Comparison of ENCODE assay signal across 1 cellular context in the genomic region with DNA sequence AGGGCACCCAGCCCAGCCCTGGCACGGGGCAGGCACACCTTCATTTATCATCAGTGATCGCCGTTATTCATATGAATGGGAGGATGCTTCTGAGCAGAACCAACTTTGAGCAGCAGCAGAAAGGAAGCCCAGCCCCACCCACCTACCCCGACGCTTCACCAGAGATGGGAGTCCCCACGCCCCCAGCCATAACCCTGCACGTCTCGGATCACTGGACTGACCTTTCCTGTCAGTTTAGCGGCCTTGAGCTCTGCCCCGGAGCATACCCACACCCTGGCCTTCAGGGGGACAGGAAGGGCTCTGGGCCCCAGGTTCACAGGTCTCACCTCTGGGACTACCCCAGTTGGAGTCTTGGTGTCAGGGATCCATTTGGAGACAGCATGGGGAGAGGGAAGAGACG.
A peak's percentile ranks its signal among the peaks of the same experiment; 100 is the strongest.
TF ChIP-seq lines count a peak whose summit lies in the region.

No MANE protein-coding gene starts in this region.

TF ChIP-seq in HepG2, 621 proteins besides CTCF, POLR2A, EP300 and RAD21:
- TF ChIP-seq KDM5B (CRISPR knock-in tag; IDR thresholded peaks at IDR 0.05; ENCODE audit: borderline replicate concordance) (no peak), ZSCAN25 (CRISPR knock-in tag; IDR thresholded peaks at IDR 0.05) (no peak), ZBTB33 (CRISPR knock-in tag; IDR thresholded peaks at IDR 0.05) (0 out of 2 replicates have a peak, but pooled peaks have one; percentile 20), SYNCRIP (IDR thresholded peaks at IDR 0.05; ENCODE audit: insufficient read depth, low read depth, low read length) (no peak), HNF1A (IDR thresholded peaks at IDR 0.05; ENCODE audit: low read depth) (no peak), HNF1A (CRISPR knock-in tag; IDR thresholded peaks at IDR 0.05; ENCODE audit: borderline replicate concordance) (no peak), ZNF687 (CRISPR knock-in tag; IDR thresholded peaks at IDR 0.05) (no peak), MTA1 (CRISPR knock-in tag; IDR thresholded peaks at IDR 0.05; ENCODE audit: borderline replicate concordance) (no peak)
